Comparison of ENCODE assay signal across 8 cellular contexts in the genomic region with DNA sequence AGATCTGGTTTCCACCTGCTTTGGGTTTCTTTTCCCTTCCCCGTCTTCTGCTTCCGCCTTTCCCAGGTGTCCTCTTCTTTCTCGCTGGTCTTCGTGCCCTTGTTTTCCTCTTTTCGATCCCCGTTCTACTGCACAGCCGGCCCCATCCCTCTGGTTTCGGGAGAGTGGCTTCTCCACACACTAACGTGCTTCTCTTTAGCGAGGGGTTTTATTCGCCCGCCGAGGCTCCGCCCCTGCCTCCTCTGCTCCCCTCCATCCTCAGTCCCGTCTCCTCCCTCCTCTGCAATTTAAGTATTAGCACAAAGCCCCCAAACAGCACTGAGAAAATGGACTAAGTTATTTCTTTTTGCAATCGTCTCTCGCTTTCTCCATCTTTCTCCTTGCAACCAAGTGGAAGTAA. TPM values are rescaled to one million over a fixed set of nuclear protein-coding genes. Genes with fewer than 3 reads are reported as not detected.
DNase-seq lines count a peak whose midpoint lies in the region; ATAC-seq and TF ChIP-seq lines count a peak whose summit lies in the region.

A gene (minus strand): TSS at position 182 of the 400 bp plus-strand sequence. CDS start 746 bp downstream, outside the sequence.

- H3K27me3 ChIP-seq in SK-N-SH (ENCODE audit: insufficient read depth), result peaks cover 30% of the 10 kb centered on the region

- no peaks in the 10 kb centered on the region for H4K20me1 ChIP-seq in SK-N-SH (ENCODE audit: insufficient read depth)

- H3K4me1 ChIP-seq in HEK293 (ENCODE audit: control insufficient read depth, insufficient read depth, low read length) (no peaks in the 10 kb centered on the region; the same call in 1 of the 2 replicates), SK-N-SH (ENCODE audit: control insufficient read depth in 1 of 2, insufficient read depth in 2 of 2, low read depth in 1 of 2, low read length in 1 of 2) (peaks cover 0 to 2% of the 10 kb centered on the region in 2 experiments; a peak in 1 of 4 replicates)

- TF ChIP-seq RAD21 in SK-N-SH (IDR thresholded peaks at IDR 0.05; ENCODE audit: low read length), result no peak

- TF ChIP-seq CTCF in HEK293 (tag by site-specific recombination; IDR thresholded peaks at IDR 0.05), result no peak
- TF ChIP-seq CTCF in SK-N-SH (IDR thresholded peaks at IDR 0.05), result no peak
- no peak for TF ChIP-seq CTCF in choroid plexus epithelial cell (conservative IDR thresholded peaks at IDR 0.05; ENCODE audit: low read depth, low read length)

- no peak for ATAC-seq in GM18519 (IDR thresholded peaks at IDR 0.05; ENCODE audit: low FRiP score, unreplicated experiment)

- no peak for DNase-seq in SK-N-SH
- no peak for DNase-seq in choroid plexus epithelial cell (ENCODE audit: low read depth)
- peak; percentile 82 for DNase-seq in left kidney (ENCODE audit: low read depth, low spot score)
- peak; percentile 16 to 19 for DNase-seq in stimulated activated CD4-positive, alpha-beta T cell treated with anti-CD3 and anti-CD28 coated beads, Interleukin-4, amount 100 ng/mL, for 4 hours
- no peak for DNase-seq in HK-2 (ENCODE audit: unreplicated experiment)
- no peak for DNase-seq in OCI-M1 (lab: John Stamatoyannopoulos, UW)

- H3K9ac ChIP-seq in SK-N-SH, result peak within 1 kb of the TSS; percentile 23; the same call in 1 of the 2 replicates

- peak within 1 kb of the TSS; percentile 83 for H3K4me2 ChIP-seq in SK-N-SH

- H3K4me3 ChIP-seq in HEK293 (ENCODE audit: low read depth, low read length) (peak within 1 kb of the TSS; percentile 56), SK-N-SH (ENCODE audit: low read depth in 2 of 2, low read length in 1 of 2) (peak within 1 kb of the TSS; percentile 45 to 61), choroid plexus epithelial cell (ENCODE audit: low read depth, low read length) (peak within 1 kb of the TSS; percentile 50)

- H3F3A ChIP-seq in SK-N-SH (replicated peaks; ENCODE audit: insufficient read depth), result no peaks in the 10 kb centered on the region

- no peaks in the 10 kb centered on the region for H3K9me2 ChIP-seq in SK-N-SH

- H3K79me2 ChIP-seq in SK-N-SH (ENCODE audit: insufficient read depth), result no peaks in the 10 kb centered on the region

- peak within 1 kb of the TSS; percentile 12; the same call in 1 of the 2 replicates for H3K27ac ChIP-seq in HEK293 (ENCODE audit: extremely low read depth, low read depth, low read length)
- no peak within 1 kb of the TSS for H3K27ac ChIP-seq in SK-N-SH (ENCODE audit: low read depth in 2 of 2, low read length in 1 of 2)

- POLR2A ChIA-PET in HEK293 (lab: Yijun Ruan, JAX) (interaction anchor here (1.0 to 1.5 kb wide), 2 partner anchors 61 to 63 kb away, joined by 3 to 5 read pairs; no protein-coding TSS in a partner anchor), SK-N-SH (lab: Yijun Ruan, JAX) (interaction anchor here (1.0 kb wide), 1 partner anchor 60 kb away, joined by 3 read pairs; no protein-coding TSS in a partner anchor)

- H3K9me3 ChIP-seq in HEK293 (ENCODE audit: control insufficient read depth, insufficient read depth, low read depth, low read length) (no peaks in the 10 kb centered on the region), SK-N-SH (no peaks in the 10 kb centered on the region)

- 4% methylated on average over 17 of the region's 17 CpGs for WGBS in SK-N-SH (ENCODE audit: low lambda C conversion rate)

- no peaks in the 10 kb centered on the region for H3K36me3 ChIP-seq in HEK293 (ENCODE audit: control insufficient read depth in 2 of 2, insufficient read depth in 1 of 2, low read length in 2 of 2)
- no peaks in the 10 kb centered on the region for H3K36me3 ChIP-seq in SK-N-SH (replicated peaks in 1 of 2; ENCODE audit: control insufficient read depth in 1 of 2, insufficient read depth in 2 of 2, low read length in 1 of 2)

- peak within 1 kb of the TSS; percentile 64 for H2AFZ ChIP-seq in SK-N-SH (ENCODE audit: low read depth)

- no peak for TF ChIP-seq EP300 in SK-N-SH (IDR thresholded peaks at IDR 0.05; ENCODE audit: borderline replicate concordance in 1 of 2, low read depth in 1 of 2, low read length in 1 of 2)

- CTCF ChIA-PET in HEK293 (lab: Yijun Ruan, JAX), result interaction anchor here (0.7 to 11.0 kb wide), 9 partner anchors 8 to 755 kb away, joined by 3 to 424 read pairs (median 4); a partner anchor contains a TSS
- CTCF ChIA-PET in SK-N-SH (lab: Yijun Ruan, JAX), result interaction anchor here (1.4 to 16.8 kb wide), 2 partner anchors 66 to 115 kb away, joined by 4 to 495 read pairs; a partner anchor contains a TSS

TF ChIP-seq in HEK293, 187 proteins besides CTCF, POLR2A, EP300 and RAD21 (continues in another document):
- no peak; the same call in 1 of the 2 replicates for TF ChIP-seq ZNF324 (tag by site-specific recombination; IDR thresholded peaks at IDR 0.05)
- no peak for TF ChIP-seq ZNF214 (tag by site-specific recombination; IDR thresholded peaks at IDR 0.05; ENCODE audit: borderline replicate concordance)
- TF ChIP-seq GLIS1 (tag by site-specific recombination; IDR thresholded peaks at IDR 0.05), result no peak
- no peak for TF ChIP-seq ZNF311 (tag by site-specific recombination; IDR thresholded peaks at IDR 0.05; ENCODE audit: borderline replicate concordance)
- no peak for TF ChIP-seq GLI2 (tag by site-specific recombination; IDR thresholded peaks at IDR 0.05; ENCODE audit: borderline replicate concordance, low read depth)
- no peak for TF ChIP-seq ZFP41 (tag by site-specific recombination; IDR thresholded peaks at IDR 0.05; ENCODE audit: borderline replicate concordance)
- peak; percentile 15; the same call in 1 of the 2 replicates for TF ChIP-seq ZNF146 (tag by site-specific recombination; IDR thresholded peaks at IDR 0.05)
- peak; percentile 98 for TF ChIP-seq ZNF394 (tag by site-specific recombination; IDR thresholded peaks at IDR 0.05; ENCODE audit: borderline replicate concordance)
- peak; percentile 63 for TF ChIP-seq KLF16 (tag by site-specific recombination; IDR thresholded peaks at IDR 0.05)
- TF ChIP-seq ZNF423 (tag by site-specific recombination; IDR thresholded peaks at IDR 0.05), result no peak
- peak; percentile 73 for TF ChIP-seq ZBTB17 (tag by site-specific recombination; IDR thresholded peaks at IDR 0.05)
- peak; percentile 15; the same call in 1 of the 2 replicates for TF ChIP-seq ZNF335 (tag by site-specific recombination; conservative IDR thresholded peaks at IDR 0.05)
- TF ChIP-seq SP7 (tag by site-specific recombination; IDR thresholded peaks at IDR 0.05), result 0 out of 2 replicates have a peak, but pooled peaks have one; percentile 28
- no peak for TF ChIP-seq ZNF426 (tag by site-specific recombination; IDR thresholded peaks at IDR 0.05)
- peak; percentile 73 for TF ChIP-seq ZNF366 (tag by site-specific recombination; conservative IDR thresholded peaks at IDR 0.05)
- TF ChIP-seq ZNF843 (tag by site-specific recombination; IDR thresholded peaks at IDR 0.05), result no peak
- peak; percentile 69; the same call in 1 of the 2 replicates for TF ChIP-seq ZNF76 (tag by site-specific recombination; IDR thresholded peaks at IDR 0.05; ENCODE audit: borderline replicate concordance, low read depth)

TF ChIP-seq in SK-N-SH, 30 proteins besides CTCF, POLR2A, EP300 and RAD21:
- TF ChIP-seq POLR2AphosphoS5 (IDR thresholded peaks at IDR 0.05; ENCODE audit: low read depth, low read length) (peak; percentile 41; the same call in 1 of the 2 replicates), SIN3A (IDR thresholded peaks at IDR 0.05; ENCODE audit: borderline replicate concordance, low read depth, low read length) (no peak)

RNA-seq across cellular contexts. Expression of the gene that starts here (rescaled TPM):
- polyA plus RNA-seq in SK-N-SH (2012; rRNA removed), result 0.96 and 1.4 TPM in 2 replicates
- polyA plus RNA-seq in SK-N-SH (2012; cell fraction: cytosol; rRNA removed), result 0.75 and 1.4 TPM in 2 replicates
- 1.1 and 1.2 TPM in 2 replicates for polyA plus RNA-seq in SK-N-SH (2012; cell fraction: nucleus; rRNA removed)

Comparison
In these comparisons a context has a peak if more than half of its experiments do, and no peak if none do; other contexts are left out.
1. DNase-seq: peak in left kidney (single experiment) and stimulated activated CD4-positive, alpha-beta T cell treated with anti-CD3 and anti-CD28 coated beads, Interleukin-4, amount 100 ng/mL, for 4 hours (2 of 2); none in SK-N-SH (single experiment), choroid plexus epithelial cell (single experiment), HK-2 (single experiment) and OCI-M1 (single experiment).
2. Peak in every context shown above with its lines, with median percentiles within 50 percentile points of each other: H3K4me3 ChIP-seq.